ENCODE assay signal across 14 cellular contexts in the genomic region with DNA sequence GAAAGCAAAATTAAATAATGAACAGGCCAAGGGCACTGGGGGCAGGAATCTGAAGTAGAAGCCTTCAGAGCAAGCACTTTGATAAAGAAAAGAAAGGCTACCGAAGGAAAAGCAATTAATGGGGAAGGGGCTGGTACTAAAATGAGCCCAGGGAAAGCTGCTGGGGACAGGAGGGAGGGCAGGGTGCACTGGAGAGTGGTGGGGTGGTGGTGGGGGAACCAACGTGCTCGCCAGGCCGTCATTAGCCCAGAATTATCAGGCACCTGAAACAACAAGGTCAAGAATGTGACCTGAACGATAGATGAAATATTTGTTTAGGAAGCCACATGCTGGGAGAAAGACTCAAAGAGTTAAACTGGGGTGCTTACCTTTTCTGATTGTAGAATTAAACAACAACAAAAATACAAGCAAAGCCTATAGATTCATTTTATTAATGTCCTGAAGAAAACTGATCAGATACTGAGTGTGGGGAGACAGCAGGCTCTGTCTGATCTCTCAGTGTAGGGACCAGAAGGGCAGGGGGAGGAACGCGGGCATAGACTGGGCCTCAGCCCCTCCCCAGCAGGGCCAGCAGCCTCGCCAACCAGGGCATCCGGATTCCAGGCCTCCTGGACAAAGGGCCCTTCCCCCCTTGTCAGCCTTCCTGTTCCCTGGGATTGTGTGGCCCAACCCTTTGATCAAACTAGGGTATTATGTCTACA.
DNase-seq lines count a peak whose midpoint lies in the region; ATAC-seq and TF ChIP-seq lines count a peak whose summit lies in the region.
"Had no signal": no experiment of that assay in that cellular context is flagged by ENCODE, and none has a peak within 500 bp of the region (broad histone marks: within the 10 kb centered on the region; RNA-seq: fewer than 3 reads in every experiment).

No MANE protein-coding gene starts in this region.

- peak overlapping the region; percentile 70 for H2AFZ ChIP-seq in parathyroid adenoma
- no peak overlapping the region for H2AFZ ChIP-seq in smooth muscle cell (ENCODE audit: low read depth)

- H3K4me3 ChIP-seq in body of pancreas (no peak overlapping the region), parathyroid adenoma (ENCODE audit: low read depth, low read length) (no peak overlapping the region), smooth muscle cell (no peak overlapping the region)

- WGBS in body of pancreas, 2 donors: 44 to 50% methylated on average over 9 of the region's 9 CpGs
- WGBS in smooth muscle cell (ENCODE audit: low lambda C conversion rate): 57% methylated on average over 8 of the region's 9 CpGs

- TF ChIP-seq POLR2A in body of pancreas (IDR thresholded peaks at IDR 0.05): no peak

- DNase-seq in HT-29 (ENCODE audit: low spot score) (peak; percentile 70), body of pancreas (peak; percentile 31 to 58 (median 43)), kidney tubule cell (ENCODE audit: low spot score) (peak; percentile 26), substantia nigra (lab: John Stamatoyannopoulos, UW) (no peak), NCI-H82 (lab: John Stamatoyannopoulos, UW) (no peak), smooth muscle cell (lab: John Stamatoyannopoulos, UW; ENCODE audit: unreplicated experiment) (no peak), AG08396 (ENCODE audit: low spot score) (no peak)
- DNase-seq: activated CD4-positive, CD25-positive, alpha-beta regulatory T cell; activated naive CD4-positive, alpha-beta T cell; DMS 273 treated with DMSO at 0.1 percent for 48 hours; NCI-H1436 treated with DMSO at 0.1 percent for 48 hours; SW 1271 had no signal

- intact Hi-C loops in body of pancreas (cut with DNase I): no loop called here

- H3F3A ChIP-seq in smooth muscle cell (ENCODE audit: low read depth): no peaks in the 10 kb centered on the region

- H3K36me3 ChIP-seq in body of pancreas (replicated peaks in 1 of 2; ENCODE audit: insufficient read depth in 1 of 2, low read depth in 2 of 2) (no peaks in the 10 kb centered on the region), parathyroid adenoma (ENCODE audit: control insufficient read depth, insufficient read depth, low read length) (no peaks in the 10 kb centered on the region), smooth muscle cell (ENCODE audit: low read depth) (no peaks in the 10 kb centered on the region)

- no peak overlapping the region for H3K4me2 ChIP-seq in parathyroid adenoma (ENCODE audit: low read length)
- no peak overlapping the region for H3K4me2 ChIP-seq in smooth muscle cell
- H3K4me2 ChIP-seq: KMS-11 had no signal

- no peaks in the 10 kb centered on the region for H4K20me1 ChIP-seq in smooth muscle cell (ENCODE audit: low read depth)

- H3K27ac ChIP-seq in body of pancreas (peak overlapping the region in 2 of 4 donors; percentile 52 to 58), parathyroid adenoma (no peak overlapping the region), substantia nigra (ENCODE audit: low read depth, low read length, poor library complexity, severe bottlenecking) (no peak overlapping the region), smooth muscle cell (ENCODE audit: low read depth) (no peak overlapping the region)
- H3K27ac ChIP-seq: KMS-11 had no signal

- TF ChIP-seq CTCF in body of pancreas (IDR thresholded peaks at IDR 0.05) (no peak), parathyroid adenoma (IDR thresholded peaks at IDR 0.05) (no peak), smooth muscle cell (IDR thresholded peaks at IDR 0.05; ENCODE audit: borderline replicate concordance, insufficient read depth, poor library complexity, severe bottlenecking) (no peak)

- no peaks in the 10 kb centered on the region for H3K9me3 ChIP-seq in body of pancreas
- H3K9me3 ChIP-seq in parathyroid adenoma (ENCODE audit: control insufficient read depth, low read length): no peaks in the 10 kb centered on the region
- no peaks in the 10 kb centered on the region for H3K9me3 ChIP-seq in smooth muscle cell (replicated peaks; ENCODE audit: low read depth)

- H3K9ac ChIP-seq in parathyroid adenoma: no peak overlapping the region
- H3K9ac ChIP-seq in smooth muscle cell (ENCODE audit: low read depth): no peak overlapping the region
- H3K9ac ChIP-seq: KMS-11 had no signal

- ATAC-seq in body of pancreas: peak; percentile 87

- H3K4me1 ChIP-seq in body of pancreas (peaks cover 6% of the 10 kb centered on the region), parathyroid adenoma (peaks cover 10% of the 10 kb centered on the region), smooth muscle cell (ENCODE audit: low read depth) (peaks cover 23% of the 10 kb centered on the region)

- H3K79me2 ChIP-seq in parathyroid adenoma (no peaks in the 10 kb centered on the region), smooth muscle cell (ENCODE audit: low read depth) (no peaks in the 10 kb centered on the region)

- H3K27me3 ChIP-seq in body of pancreas (no peaks in the 10 kb centered on the region), parathyroid adenoma (ENCODE audit: control insufficient read depth, insufficient read depth, low read length) (no peaks in the 10 kb centered on the region), smooth muscle cell (ENCODE audit: low read depth) (no peaks in the 10 kb centered on the region)

Comparison
In these comparisons a context has a peak if more than half of its experiments do, and no peak if none do; other contexts are left out.
1. DNase-seq: peak in HT-29 (single experiment), body of pancreas (4 of 4) and kidney tubule cell (single experiment); none in substantia nigra (0 of 49), NCI-H82 (single experiment), smooth muscle cell (single experiment) and AG08396 (single experiment).